1 cellular context compared by ENCODE assay signal in the genomic region with DNA sequence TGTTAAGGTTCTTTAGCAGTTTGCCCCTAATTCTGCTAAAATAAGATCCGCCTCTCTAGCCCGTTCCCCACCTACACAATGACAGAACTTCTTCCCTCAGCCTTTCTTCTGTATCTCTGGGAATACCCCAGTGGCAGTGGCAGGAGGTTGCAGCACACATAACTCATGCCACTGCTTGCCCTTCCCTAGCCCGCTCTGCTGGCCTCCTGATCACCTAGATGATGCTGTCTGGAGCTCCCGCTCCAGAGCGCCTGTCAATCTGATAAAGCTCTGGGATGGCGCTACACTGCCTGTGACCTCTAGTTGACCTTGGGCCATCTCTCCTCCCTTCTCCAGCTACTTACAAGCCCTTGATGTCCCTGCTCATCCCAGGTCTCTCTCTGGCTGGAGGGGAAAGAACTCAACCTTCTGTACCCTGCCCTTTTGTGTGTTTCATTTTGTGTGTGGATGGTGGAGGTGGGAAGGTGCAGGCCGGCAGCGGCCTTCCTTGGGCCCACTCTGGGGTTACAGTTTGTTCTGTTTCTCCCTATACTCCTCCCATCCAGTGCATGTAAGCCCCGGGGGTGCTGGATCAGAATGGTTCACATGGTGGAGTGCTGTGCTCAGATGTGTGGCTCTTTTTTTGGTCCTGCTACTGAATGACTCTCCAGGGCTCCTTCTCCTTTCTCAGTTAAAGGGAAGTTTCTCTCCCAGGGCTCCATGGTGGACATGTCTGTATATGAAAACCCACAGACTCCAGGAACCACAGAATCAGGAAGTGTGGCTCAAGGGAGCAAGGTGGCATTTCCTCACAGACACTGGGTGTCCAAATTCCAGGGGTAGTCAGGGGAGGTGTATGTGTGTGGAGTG.
TF ChIP-seq lines count a peak whose summit lies in the region.

No MANE protein-coding gene starts in this region.

TF ChIP-seq in SK-N-SH, 30 proteins besides CTCF, POLR2A, EP300 and RAD21 (continued from another document):
- TF ChIP-seq EZH2phosphoT487 (IDR thresholded peaks at IDR 0.05; ENCODE audit: borderline replicate concordance, low read depth) (no peak), ELF1 (IDR thresholded peaks at IDR 0.05) (no peak), NRF1 (IDR thresholded peaks at IDR 0.05; ENCODE audit: low read depth, low read length) (no peak), USF2 (IDR thresholded peaks at IDR 0.05; ENCODE audit: borderline replicate concordance, low read depth, low read length) (no peak), FOSL2 (IDR thresholded peaks at IDR 0.05; ENCODE audit: borderline replicate concordance, low read depth) (no peak), IRF3 (IDR thresholded peaks at IDR 0.05; ENCODE audit: low read depth, low read length) (no peak), FOXM1 (IDR thresholded peaks at IDR 0.05; ENCODE audit: low read depth) (no peak), MAX (IDR thresholded peaks at IDR 0.05; ENCODE audit: low read depth) (no peak), SIN3A (IDR thresholded peaks at IDR 0.05; ENCODE audit: borderline replicate concordance, low read depth, low read length) (no peak), REST (IDR thresholded peaks at IDR 0.05; ENCODE audit: low read depth, low read length) (no peak), RCOR1 (IDR thresholded peaks at IDR 0.05; ENCODE audit: low read length) (no peak), RXRA (IDR thresholded peaks at IDR 0.05; ENCODE audit: borderline replicate concordance, low read depth) (no peak), RFX5 (IDR thresholded peaks at IDR 0.05; ENCODE audit: low read length) (no peak), JUND (IDR thresholded peaks at IDR 0.05) (no peak), YY1 (IDR thresholded peaks at IDR 0.05; ENCODE audit: low read depth) (no peak)
- TF ChIP-seq, protein P1, sequence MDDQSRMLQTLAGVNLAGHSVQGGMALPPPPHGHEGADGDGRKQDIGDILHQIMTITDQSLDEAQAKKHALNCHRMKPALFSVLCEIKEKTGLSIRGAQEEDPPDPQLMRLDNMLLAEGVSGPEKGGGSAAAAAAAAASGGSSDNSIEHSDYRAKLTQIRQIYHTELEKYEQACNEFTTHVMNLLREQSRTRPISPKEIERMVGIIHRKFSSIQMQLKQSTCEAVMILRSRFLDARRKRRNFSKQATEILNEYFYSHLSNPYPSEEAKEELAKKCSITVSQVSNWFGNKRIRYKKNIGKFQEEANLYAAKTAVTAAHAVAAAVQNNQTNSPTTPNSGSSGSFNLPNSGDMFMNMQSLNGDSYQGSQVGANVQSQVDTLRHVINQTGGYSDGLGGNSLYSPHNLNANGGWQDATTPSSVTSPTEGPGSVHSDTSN (IDR thresholded peaks at IDR 0.05) = no peak
- TF ChIP-seq, protein P2, sequence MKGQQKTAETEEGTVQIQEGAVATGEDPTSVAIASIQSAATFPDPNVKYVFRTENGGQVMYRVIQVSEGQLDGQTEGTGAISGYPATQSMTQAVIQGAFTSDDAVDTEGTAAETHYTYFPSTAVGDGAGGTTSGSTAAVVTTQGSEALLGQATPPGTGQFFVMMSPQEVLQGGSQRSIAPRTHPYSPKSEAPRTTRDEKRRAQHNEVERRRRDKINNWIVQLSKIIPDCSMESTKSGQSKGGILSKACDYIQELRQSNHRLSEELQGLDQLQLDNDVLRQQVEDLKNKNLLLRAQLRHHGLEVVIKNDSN (IDR thresholded peaks at IDR 0.05; ENCODE audit: borderline replicate concordance, low read depth) = no peak
